ENCODE assay signal across 13 cellular contexts in the genomic region with DNA sequence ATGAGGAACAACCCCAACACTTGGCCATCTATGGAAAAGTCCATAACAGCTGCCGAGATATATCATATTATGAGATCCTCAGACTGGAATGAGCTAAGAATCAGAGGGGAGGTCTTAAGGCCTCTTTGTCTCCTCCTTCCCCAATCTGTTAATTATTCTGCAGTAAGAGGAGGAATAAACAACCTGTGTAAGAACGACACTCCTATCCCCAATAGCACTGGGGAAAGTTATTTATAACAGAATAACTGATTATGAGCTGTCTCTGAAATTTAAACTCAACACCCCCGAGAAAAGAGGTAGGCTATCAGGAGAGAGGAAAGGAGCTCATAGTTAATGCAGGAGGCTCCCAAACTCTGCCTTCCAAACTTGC.
DNase-seq lines count a peak whose midpoint lies in the region; ATAC-seq and TF ChIP-seq lines count a peak whose summit lies in the region.
"Had no signal": no experiment of that assay in that cellular context is flagged by ENCODE, and none has a peak within 500 bp of the region (broad histone marks: within the 10 kb centered on the region; RNA-seq: fewer than 3 reads in every experiment).

No MANE protein-coding gene starts in this region.

- H3K36me3 ChIP-seq in RWPE2 (ENCODE audit: low read depth) (peaks cover 80% of the 10 kb centered on the region), stomach (peaks cover 30 to 84% (median 73%) of the 10 kb centered on the region in 4 donors), HAP-1 (replicated peaks) (peaks cover 52% of the 10 kb centered on the region)

- H3K4me1 Mint-ChIP-seq in activated CD8-positive, alpha-beta memory T cell treated with anti-CD3 and anti-CD28 coated beads, Interleukin-2, amount 10 ng/mL, durations not matched to agents 7 days and 5 days = peaks cover 24% of the 10 kb centered on the region

- no peaks in the 10 kb centered on the region for H3K27me3 ChIP-seq in RWPE2 (ENCODE audit: insufficient read depth, poor library complexity, severe bottlenecking)
- H3K27me3 ChIP-seq in stomach = no peaks in the 10 kb centered on the region
- H3K27me3 ChIP-seq in HAP-1 (ENCODE audit: low read depth) = no peaks in the 10 kb centered on the region
- H3K27me3 ChIP-seq: cardiac muscle cell had no signal

- TF ChIP-seq EP300 in stomach (IDR thresholded peaks at IDR 0.05) = no peak

- no peak overlapping the region for H3K4me3 Mint-ChIP-seq in activated CD8-positive, alpha-beta memory T cell treated with anti-CD3 and anti-CD28 coated beads, Interleukin-2, amount 10 ng/mL, durations not matched to agents 7 days and 5 days

- H3K36me3 Mint-ChIP-seq in activated CD8-positive, alpha-beta memory T cell treated with anti-CD3 and anti-CD28 coated beads, Interleukin-2, amount 10 ng/mL, durations not matched to agents 7 days and 5 days = peaks cover 60% of the 10 kb centered on the region

- H3K9me3 Mint-ChIP-seq in activated CD8-positive, alpha-beta memory T cell treated with anti-CD3 and anti-CD28 coated beads, Interleukin-2, amount 10 ng/mL, durations not matched to agents 7 days and 5 days (ENCODE audit: low read depth) = no peaks in the 10 kb centered on the region

- H3K27ac Mint-ChIP-seq in activated CD8-positive, alpha-beta memory T cell treated with anti-CD3 and anti-CD28 coated beads, Interleukin-2, amount 10 ng/mL, durations not matched to agents 7 days and 5 days = peak overlapping the region; percentile 18

- WGBS in stomach, 5 donors = 65 to 84% (median 75%) methylated on average over 3 of the region's 3 CpGs

- H3K4me3 ChIP-seq in RWPE2 (ENCODE audit: severe bottlenecking) = no peak overlapping the region
- no peak overlapping the region for H3K4me3 ChIP-seq in stomach
- H3K4me3 ChIP-seq in HAP-1 = no peak overlapping the region
- H3K4me3 ChIP-seq: cardiac muscle cell had no signal

- H3K9me3 ChIP-seq in RWPE2 (ENCODE audit: severe bottlenecking) = no peaks in the 10 kb centered on the region
- H3K9me3 ChIP-seq in stomach = no peaks in the 10 kb centered on the region
- H3K9me3 ChIP-seq in HAP-1 = no peaks in the 10 kb centered on the region

- H3K4me1 ChIP-seq in RWPE2 (ENCODE audit: insufficient read depth, poor library complexity, severe bottlenecking) (peaks cover 12% of the 10 kb centered on the region), stomach (peaks cover 0 to 13% (median 7%) of the 10 kb centered on the region in 4 donors), HAP-1 (peaks cover 9% of the 10 kb centered on the region)

- H3K27ac ChIP-seq in RWPE2 (ENCODE audit: poor library complexity, severe bottlenecking) = no peak overlapping the region
- H3K27ac ChIP-seq in epithelial cell of prostate = peak overlapping the region; percentile 5
- peak overlapping the region; percentile 30 to 72 (median 46) for H3K27ac ChIP-seq in stomach
- H3K27ac ChIP-seq: cardiac muscle cell had no signal

- in situ Hi-C loops in HAP-1 (cut with MboI; ENCODE audit: low sequenced_read_pairs) = no loop called here

- no peak for DNase-seq in activated CD8-positive, alpha-beta memory T cell treated with anti-CD3 and anti-CD28 coated beads, Interleukin-2, amount 10 ng/mL, durations not matched to agents 7 days and 5 days
- no peak for DNase-seq in activated CD8-positive, alpha-beta memory T cell treated with anti-CD3 and anti-CD28 coated beads, Interleukin-2, amount 50 U/mL, for 4 hours
- DNase-seq in RWPE2 (ENCODE audit: low spot score) (no peak), epithelial cell of prostate (ENCODE audit: low read depth, low spot score) (no peak), stomach (no peak), NCI-H1048 (lab: John Stamatoyannopoulos, UW) (no peak), HAP-1 (ENCODE audit: low spot score in 2 of 2) (no peak), NCI-H187 treated with DMSO at 0.1 percent for 48 hours (lab: John Stamatoyannopoulos, UW) (no peak)
- DNase-seq: activated effector memory CD4-positive, alpha-beta T cell treated with anti-CD3 and anti-CD28 coated beads, Interleukin-2, amount 50 U/mL, for 16 hours; KG1; NCI-H1436 treated with DMSO at 0.1 percent for 48 hours; NCI-H524 had no signal

- ATAC-seq in activated CD8-positive, alpha-beta memory T cell treated with anti-CD3 and anti-CD28 coated beads, Interleukin-2, amount 10 ng/mL, durations not matched to agents 7 days and 5 days = no peak
- ATAC-seq in RWPE2 (ENCODE audit: low read depth) = peak; percentile 26; the same call in 2 of the 3 replicates

- no peak for TF ChIP-seq CTCF in RWPE2 (IDR thresholded peaks at IDR 0.05; ENCODE audit: poor library complexity, severe bottlenecking)
- no peak for TF ChIP-seq CTCF in stomach (IDR thresholded peaks at IDR 0.05)

- CTCF ChIA-PET in activated CD8-positive, alpha-beta memory T cell treated with anti-CD3 and anti-CD28 coated beads, Interleukin-2, amount 10 ng/mL, durations not matched to agents 7 days and 5 days (lab: Charles Lee) = interaction anchor here (0.7 to 6.9 kb wide), 12 partner anchors 12 to 220 kb away, joined by 3 to 88 read pairs (median 3); no protein-coding TSS in a partner anchor

- no peak for TF ChIP-seq POLR2A in stomach (IDR thresholded peaks at IDR 0.05)

- H3K27me3 Mint-ChIP-seq in activated CD8-positive, alpha-beta memory T cell treated with anti-CD3 and anti-CD28 coated beads, Interleukin-2, amount 10 ng/mL, durations not matched to agents 7 days and 5 days = no peaks in the 10 kb centered on the region

- intact Hi-C loops in stomach (cut with DNase I; ENCODE audit: low total_unique reads) = no loop called here
